In genomic region chr10:80662429-80663211, GRCh38 we compare ENCODE assay signal across 8 cellular contexts.
DNase-seq lines count a peak whose midpoint lies in the region; ATAC-seq, FAIRE-seq and TF ChIP-seq lines count a peak whose summit lies in the region.

No MANE protein-coding gene starts in this region.

- H3K9me3 ChIP-seq in spleen, result peaks cover 0 to 1% (median 0%) of the 10 kb centered on the region in 8 donors

- ATAC-seq in HG02759 (IDR thresholded peaks at IDR 0.05; ENCODE audit: unreplicated experiment), result peak; percentile 82

- H3K4me3 Mint-ChIP-seq in immature natural killer cell, result no peak overlapping the region

- 7 to 11% (median 10%) methylated on average over 19 of the region's 19 CpGs for WGBS in spleen, 5 donors

- DNase-seq in DMS79 treated with DMSO at 0.1 percent for 48 hours (lab: John Stamatoyannopoulos, UW) (peak; percentile 20), DMS79 (lab: John Stamatoyannopoulos, UW) (no peak), NCI-H146 (lab: John Stamatoyannopoulos, UW) (peak; percentile 57), bronchial epithelial cell (ENCODE audit: low read depth) (peak; percentile 67), immature natural killer cell (peak; percentile 35 to 48 (median 35)), spleen (peak; percentile 92)

- H3K27ac Mint-ChIP-seq in immature natural killer cell, result no peak overlapping the region

- TF ChIP-seq POLR2A in spleen (IDR thresholded peaks at IDR 0.05), result no peak

- peak overlapping the region in 4 of 8 donors; percentile 21 to 88 (median 49) for H3K27ac ChIP-seq in spleen

- no peak for FAIRE-seq in bronchial epithelial cell (lab: Jason Lieb, UNC)

- H3K4me1 Mint-ChIP-seq in immature natural killer cell, result peaks cover 3 to 4% of the 10 kb centered on the region in 2 donors

- H3K36me3 ChIP-seq in bronchial epithelial cell (ENCODE audit: control insufficient read depth, insufficient read depth, low read length) (no peaks in the 10 kb centered on the region), spleen (no peaks in the 10 kb centered on the region)

- H3K4me1 ChIP-seq in spleen, result peaks cover 0 to 48% (median 19%) of the 10 kb centered on the region in 6 donors

- intact Hi-C loops in spleen (cut with DNase I; ENCODE audit: low total_unique reads), result loop anchor here (5.0 to 10.0 kb wide), 2 partner anchors 220 to 262 kb away; no protein-coding TSS in a partner anchor

- H3K4me3 ChIP-seq in WI38 (ENCODE audit: low read depth, low read length) (no peak overlapping the region), bronchial epithelial cell (ENCODE audit: low read depth, low read length) (no peak overlapping the region), spleen (peak overlapping the region in 2 of 8 donors; percentile 19 to 49)

- no peaks in the 10 kb centered on the region for H3K27me3 ChIP-seq in bronchial epithelial cell (ENCODE audit: control insufficient read depth, insufficient read depth, low read length)
- peaks cover 0 to 31% (median 3%) of the 10 kb centered on the region in 7 donors for H3K27me3 ChIP-seq in spleen (replicated peaks in 1 of 7)

- peaks cover 0 to 4% (median 0%) of the 10 kb centered on the region in 3 donors for H3K27me3 Mint-ChIP-seq in immature natural killer cell (ENCODE audit: low read depth in 3 of 3)

- H3K36me3 Mint-ChIP-seq in immature natural killer cell, result no peaks in the 10 kb centered on the region

- H3K9me3 Mint-ChIP-seq in immature natural killer cell, result no peaks in the 10 kb centered on the region

- TF ChIP-seq CTCF in WI38 (IDR thresholded peaks at IDR 0.05; ENCODE audit: low read depth, low read length) (peak; percentile 69), bronchial epithelial cell (IDR thresholded peaks at IDR 0.05; ENCODE audit: insufficient read depth, low read length, severe bottlenecking) (peak; percentile 75), spleen (IDR thresholded peaks at IDR 0.05 in 8 of 11, conservative IDR thresholded peaks at IDR 0.05 in 3 of 11) (peak; percentile 65 to 91 (median 86))
